ENCODE assay signal across 17 cellular contexts in genomic region chr1:241219449-241219848, GRCh38.
DNase-seq lines count a peak whose midpoint lies in the region; ATAC-seq lines count a peak whose summit lies in the region.
"Had no signal": no experiment of that assay in that cellular context is flagged by ENCODE, and none has a peak within 500 bp of the region (broad histone marks: within the 10 kb centered on the region; RNA-seq: fewer than 3 reads in every experiment).

No MANE protein-coding gene starts in this region.

- H3K36me3 Mint-ChIP-seq in activated T-helper 17 cell treated with anti-CD3 and anti-CD28 coated beads, Interleukin-2, amount 50 U/mL, for 72 hours (ENCODE audit: low read depth), result no peaks in the 10 kb centered on the region
- H3K36me3 Mint-ChIP-seq: CD4-positive, alpha-beta memory T cell had no signal

- no peak overlapping the region for H3K4me3 Mint-ChIP-seq in activated T-helper 17 cell treated with anti-CD3 and anti-CD28 coated beads, Interleukin-2, amount 50 U/mL, for 72 hours
- H3K4me3 Mint-ChIP-seq: CD4-positive, alpha-beta memory T cell; HFFc6 had no signal

- in situ Hi-C loops in G401 (cut with HindIII; ENCODE audit: low sequenced_read_pairs), result no loop called here

- H3K27me3 Mint-ChIP-seq in activated T-helper 17 cell treated with anti-CD3 and anti-CD28 coated beads, Interleukin-2, amount 50 U/mL, for 72 hours, result no peaks in the 10 kb centered on the region
- H3K27me3 Mint-ChIP-seq: CD4-positive, alpha-beta memory T cell had no signal

- no peaks in the 10 kb centered on the region for H3K4me1 Mint-ChIP-seq in activated T-helper 17 cell treated with anti-CD3 and anti-CD28 coated beads, Interleukin-2, amount 50 U/mL, for 72 hours
- H3K4me1 Mint-ChIP-seq: CD4-positive, alpha-beta memory T cell had no signal

- intact Hi-C loops in left colon (cut with DNase I, micrococcal nuclease), result no loop called here

- peaks cover 12% of the 10 kb centered on the region for H3K9me3 Mint-ChIP-seq in activated T-helper 17 cell treated with anti-CD3 and anti-CD28 coated beads, Interleukin-2, amount 50 U/mL, for 72 hours
- H3K9me3 Mint-ChIP-seq: HFFc6 had no signal

- no peak overlapping the region for H3K27ac Mint-ChIP-seq in activated T-helper 17 cell treated with anti-CD3 and anti-CD28 coated beads, Interleukin-2, amount 50 U/mL, for 72 hours
- H3K27ac Mint-ChIP-seq: CD4-positive, alpha-beta memory T cell; HFFc6 had no signal

- ATAC-seq in left colon, result peak; percentile 65
- ATAC-seq in activated T-helper 17 cell treated with anti-CD3 and anti-CD28 coated beads, Interleukin-2, amount 50 U/mL, for 72 hours (replicated peaks), result no peak

- DNase-seq in SIG-M5 treated with dmso at 0.1 percent for 504 hours (lab: John Stamatoyannopoulos, UW; ENCODE audit: unreplicated experiment) (peak; percentile 4), SIG-M5 (lab: John Stamatoyannopoulos, UW) (no peak), NCI-H146 (lab: John Stamatoyannopoulos, UW) (peak; percentile 61), left colon (no peak), G401 (ENCODE audit: low spot score) (no peak), cerebellar cortex (ENCODE audit: low spot score) (no peak)
- DNase-seq: BE2C; CD4-positive, alpha-beta memory T cell; DMS79 treated with DMSO at 0.1 percent for 48 hours; HFFc6; NCI-H1417 treated with DMSO at 0.1 percent for 48 hours; NCI-H2029 treated with DMSO at 0.1 percent for 48 hours; NCI-H510A; NCI-H82; RPMI8226; SHP77 treated with DMSO at 0.1 percent for 48 hours had no signal

Comparison
In these comparisons a context has a peak if more than half of its experiments do, and no peak if none do; other contexts are left out.
1. DNase-seq: peak in SIG-M5 treated with dmso at 0.1 percent for 504 hours (single experiment) and NCI-H146 (single experiment); none in SIG-M5 (single experiment), left colon (0 of 2), G401 (single experiment) and cerebellar cortex (single experiment).